In the genomic region with DNA sequence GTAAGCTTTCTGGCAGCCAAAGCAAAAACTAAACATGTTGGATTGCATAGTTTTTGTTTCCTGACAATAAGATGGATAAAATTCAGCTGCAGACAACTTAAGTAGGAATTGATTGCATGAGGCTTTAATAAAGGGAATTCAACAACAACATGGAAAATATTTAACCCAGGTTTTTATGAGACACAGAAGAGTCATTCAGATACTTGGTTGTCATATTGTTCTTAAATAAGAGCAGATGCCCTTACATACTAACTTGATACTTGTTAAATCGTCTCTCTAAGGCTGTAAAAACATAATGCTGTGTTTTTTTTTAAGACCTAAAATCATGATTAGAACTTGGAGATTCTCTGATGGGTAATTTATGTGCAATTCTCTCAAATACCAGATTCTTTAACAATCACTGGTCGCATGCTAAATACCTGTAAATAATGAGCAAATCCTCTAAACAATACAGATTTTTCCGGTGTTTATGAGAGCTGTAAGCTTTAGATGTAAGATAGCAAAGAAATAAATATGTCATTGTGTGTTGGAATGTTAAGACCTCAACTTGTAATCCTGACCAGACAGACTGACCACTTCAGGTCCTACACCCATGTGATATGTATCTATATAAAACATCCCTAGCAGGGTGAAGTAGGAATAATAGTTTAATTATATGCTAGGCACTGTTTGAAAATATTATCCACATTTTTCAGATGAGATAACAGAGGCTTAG, we compare ENCODE assay signal across 19 cellular contexts. TPM values are rescaled to one million over a fixed set of nuclear protein-coding genes. Genes with fewer than 3 reads are reported as not detected.
"Had no signal": no experiment of that assay in that cellular context is flagged by ENCODE, and none has a peak within 500 bp of the region (broad histone marks: within the 10 kb centered on the region; RNA-seq: fewer than 3 reads in every experiment).

No MANE protein-coding gene starts in this region.

- H3K4me3 ChIP-seq: left lung, mucosa of descending colon, neural progenitor cell, psoas muscle, smooth muscle cell, upper lobe of left lung had no signal

- H3K4me1 ChIP-seq: psoas muscle had no signal

- H2AFZ ChIP-seq: neural progenitor cell had no signal

- H3K4me2 ChIP-seq: neural progenitor cell, smooth muscle cell had no signal

- FAIRE-seq: bronchial epithelial cell, keratinocyte had no signal

- DNase-seq: activated CD4-positive, alpha-beta memory T cell treated with anti-CD3 and anti-CD28 coated beads for 36 hours; cerebellar nuclear complex; effector CD8-positive, alpha-beta T cell; foreskin melanocyte; glutamatergic neuron; left lung; mucosa of descending colon; naive B cell; psoas muscle; stimulated activated CD4-positive, alpha-beta T cell treated with anti-CD3 and anti-CD28 coated beads, Interleukin-4, amount 100 ng/mL, for 1 hour; stimulated activated naive CD8-positive, alpha-beta T cell treated with anti-CD3 and anti-CD28 coated beads, Interleukin-15, amount 100 ng/mL, for 72 hours; upper lobe of left lung had no signal

- H3K36me3 ChIP-seq: left lung, neural progenitor cell, upper lobe of left lung had no signal

- H3K27ac ChIP-seq: epithelial cell of prostate, neural progenitor cell, psoas muscle had no signal

- H3K9ac ChIP-seq: neural progenitor cell had no signal

- H3K27me3 ChIP-seq: left lung, upper lobe of left lung had no signal

- H3K9me3 ChIP-seq: left lung, mucosa of descending colon, psoas muscle, upper lobe of left lung had no signal

RNA-seq across cellular contexts. Expression of gene CD34, which starts 37.8 kb away (rescaled TPM):
- total RNA-seq: activated CD4-positive, alpha-beta memory T cell treated with anti-CD3 and anti-CD28 coated beads for 36 hours; bronchial epithelial cell; osteocyte; smooth muscle cell; T-helper 1 cell treated with Interleukin-12 subunit alpha and Interleukin-12 subunit beta and Interleukin-4 antibody, amounts not matched to agents 30 ng/mL and 1 ng/mL, for 36 hours had no signal
- polyA plus RNA-seq: smooth muscle cell had no signal
